In genomic region chr16:77068402-77068801, GRCh38 we compare ENCODE assay signal across 28 cellular contexts.
"Had no signal": no experiment of that assay in that cellular context is flagged by ENCODE, and none has a peak within 500 bp of the region (broad histone marks: within the 10 kb centered on the region; RNA-seq: fewer than 3 reads in every experiment).

No MANE protein-coding gene starts in this region.

- H3K9me3 ChIP-seq: ovary, psoas muscle, right lobe of liver, sigmoid colon, thoracic aorta, thyroid gland, tibial nerve, upper lobe of left lung, vagina had no signal

- H3K27ac Mint-ChIP-seq: natural killer cell; neural progenitor cell; progenitor cell of endocrine pancreas; stimulated activated effector memory CD8-positive, alpha-beta T cell treated with anti-CD3 and anti-CD28 coated beads, Interleukin-12 subunit alpha, Interleukin-12 subunit beta, amount 100 ng/mL, for 72 hours; stimulated activated naive B cell treated with anti-CD40 and anti-IgM and Interleukin-4, amounts not matched to agents 10 μg/mL and 1 μg/mL and 100 μg/mL, for 72 hours; stimulated activated naive CD8-positive, alpha-beta T cell treated with anti-CD3 and anti-CD28 coated beads, Interleukin-15, Interleukin-2, amounts not matched to agents 100 ng/mL and 50 ng/mL, for 24 hours had no signal

- H3K27ac ChIP-seq: neural progenitor cell, ovary, parathyroid adenoma, psoas muscle, right lobe of liver, sigmoid colon, stomach, thoracic aorta, thyroid gland, tibial nerve, upper lobe of left lung, vagina had no signal

- H2AFZ ChIP-seq: neural progenitor cell, parathyroid adenoma had no signal

- H3K4me2 ChIP-seq: neural progenitor cell had no signal

- H3K79me2 ChIP-seq: parathyroid adenoma had no signal

- H3K4me1 Mint-ChIP-seq: natural killer cell; stimulated activated effector memory CD8-positive, alpha-beta T cell treated with anti-CD3 and anti-CD28 coated beads, Interleukin-12 subunit alpha, Interleukin-12 subunit beta, amount 100 ng/mL, for 72 hours; stimulated activated naive B cell treated with anti-CD40 and anti-IgM and Interleukin-4, amounts not matched to agents 10 μg/mL and 1 μg/mL and 100 μg/mL, for 72 hours had no signal

- H3K4me3 ChIP-seq: neural progenitor cell, ovary, psoas muscle, right lobe of liver, sigmoid colon, stomach, thoracic aorta, thyroid gland, tibial nerve, upper lobe of left lung, vagina had no signal

- ATAC-seq: natural killer cell; psoas muscle; right cardiac atrium; right lobe of liver; stimulated activated effector memory CD8-positive, alpha-beta T cell treated with anti-CD3 and anti-CD28 coated beads, Interleukin-12 subunit alpha, Interleukin-12 subunit beta, amount 100 ng/mL, for 72 hours; stimulated activated naive B cell treated with anti-CD40 and anti-IgM and Interleukin-4, amounts not matched to agents 10 μg/mL and 1 μg/mL and 100 μg/mL, for 72 hours had no signal

- H3K9me3 Mint-ChIP-seq: neural progenitor cell; stimulated activated naive CD8-positive, alpha-beta T cell treated with anti-CD3 and anti-CD28 coated beads, Interleukin-15, Interleukin-2, amounts not matched to agents 100 ng/mL and 50 ng/mL, for 24 hours had no signal

- DNase-seq: natural killer cell; occipital lobe; ovary; posterior cingulate gyrus; psoas muscle; right cardiac atrium; right lobe of liver; sigmoid colon; small intestine; stimulated activated CD4-positive, alpha-beta T cell treated with anti-CD3 and anti-CD28 coated beads, Interleukin-15, amount 100 ng/mL, for 24 hours; stimulated activated CD4-positive, alpha-beta T cell treated with anti-CD3 and anti-CD28 coated beads, Interleukin-2, amount 100 ng/mL, for 24 hours; stimulated activated CD4-positive, alpha-beta T cell treated with anti-CD3 and anti-CD28 coated beads, Interleukin-2, amount 100 ng/mL, for 48 hours; stimulated activated CD4-positive, alpha-beta T cell treated with anti-CD3 and anti-CD28 coated beads, Interleukin-4, amount 100 ng/mL, for 24 hours; stimulated activated naive B cell treated with anti-CD40 and anti-IgM and Interleukin-4, amounts not matched to agents 10 μg/mL and 1 μg/mL and 100 μg/mL, for 72 hours; stimulated activated naive CD4-positive, alpha-beta T cell treated with Interleukin-2 at 50 U/mL for 16 hours; stomach; thyroid gland; trophoblast cell; upper lobe of left lung had no signal

- H3K9ac ChIP-seq: neural progenitor cell, parathyroid adenoma had no signal

- H3K4me1 ChIP-seq: parathyroid adenoma, psoas muscle, right lobe of liver, sigmoid colon, tibial nerve, vagina had no signal

- H3K36me3 ChIP-seq: neural progenitor cell, ovary, right lobe of liver, sigmoid colon, stomach, thoracic aorta, thyroid gland, tibial nerve, upper lobe of left lung, vagina had no signal

- H3K27me3 Mint-ChIP-seq: progenitor cell of endocrine pancreas had no signal

- H3K36me3 Mint-ChIP-seq: natural killer cell; neural progenitor cell; stimulated activated effector memory CD8-positive, alpha-beta T cell treated with anti-CD3 and anti-CD28 coated beads, Interleukin-12 subunit alpha, Interleukin-12 subunit beta, amount 100 ng/mL, for 72 hours; stimulated activated naive B cell treated with anti-CD40 and anti-IgM and Interleukin-4, amounts not matched to agents 10 μg/mL and 1 μg/mL and 100 μg/mL, for 72 hours had no signal

- H3K4me3 Mint-ChIP-seq: natural killer cell; nephron; neural progenitor cell; stimulated activated effector memory CD8-positive, alpha-beta T cell treated with anti-CD3 and anti-CD28 coated beads, Interleukin-12 subunit alpha, Interleukin-12 subunit beta, amount 100 ng/mL, for 72 hours; stimulated activated naive B cell treated with anti-CD40 and anti-IgM and Interleukin-4, amounts not matched to agents 10 μg/mL and 1 μg/mL and 100 μg/mL, for 72 hours; stimulated activated naive CD8-positive, alpha-beta T cell treated with anti-CD3 and anti-CD28 coated beads, Interleukin-15, Interleukin-2, amounts not matched to agents 100 ng/mL and 50 ng/mL, for 24 hours had no signal

- H3K27me3 ChIP-seq: neural progenitor cell, ovary, right lobe of liver, sigmoid colon, stomach, thyroid gland, tibial nerve, upper lobe of left lung, vagina had no signal
